19 cellular contexts compared by ENCODE assay signal in genomic region chr4:40337081-40337480, GRCh38. TPM values are rescaled to one million over a fixed set of nuclear protein-coding genes. Genes with fewer than 3 reads are reported as not detected.
"Had no signal": no experiment of that assay in that cellular context is flagged by ENCODE, and none has a peak within 500 bp of the region (broad histone marks: within the 10 kb centered on the region; RNA-seq: fewer than 3 reads in every experiment).

No MANE protein-coding gene starts in this region.

- H3K27me3 ChIP-seq: right lobe of liver, spleen, transverse colon had no signal

- H3K9me3 ChIP-seq: heart left ventricle, psoas muscle, right lobe of liver, spleen, transverse colon had no signal

- H3K4me3 ChIP-seq: coronary artery, heart left ventricle, psoas muscle, right lobe of liver, spleen, transverse colon had no signal

- H3K4me1 ChIP-seq: heart left ventricle, psoas muscle, right lobe of liver, spleen, transverse colon had no signal

- DNase-seq: activated CD4-positive, alpha-beta T cell treated with anti-CD3 and anti-CD28 coated beads, Interleukin-2, amount 50 U/mL, for 1 hour; activated T-cell treated with anti-CD3 and anti-CD28 coated beads for 4 hours; caudate nucleus; effector CD4-positive, alpha-beta T cell; foreskin melanocyte; heart left ventricle; left colon; naive thymus-derived CD8-positive, alpha-beta T cell; nucleus accumbens; psoas muscle; right lobe of liver; spleen; stimulated activated CD4-positive, alpha-beta T cell treated with anti-CD3 and anti-CD28 coated beads, Interleukin-1b, Interleukin-23, amount 100 ng/mL, for 48 hours; substantia nigra; transverse colon had no signal

- H3K27ac ChIP-seq: coronary artery, heart left ventricle, psoas muscle, right lobe of liver, spleen, transverse colon had no signal

- H3K36me3 ChIP-seq: heart left ventricle, right lobe of liver, spleen, transverse colon had no signal

RNA-seq across cellular contexts. Expression of gene CHRNA9, which starts 1.9 kb away (rescaled TPM):
- total RNA-seq: activated T-helper 2 cell treated with anti-CD3 and anti-CD28 coated beads, Interferon-gamma antibody, Interleukin-2, Interleukin-4, amounts not matched to agents 10 μg/mL and 5 μg/mL and 100 μg/mL, durations not matched to agents 14 hours and 24 hours and 36 hours; endothelial cell of umbilical vein; heart left ventricle; left colon; lung microvascular endothelial cell; psoas muscle; right lobe of liver; spleen; transverse colon had no signal
- polyA plus RNA-seq: endothelial cell of umbilical vein, heart left ventricle had no signal
